Comparison of ENCODE assay signal across 2 cellular contexts in genomic region chr1:14742181-14742980, GRCh38.
TF ChIP-seq lines count a peak whose summit lies in the region.

No MANE protein-coding gene starts in this region.

TF ChIP-seq in A549, 52 proteins besides CTCF, POLR2A, EP300 and RAD21 (continued from another document):
- TF ChIP-seq CEBPB (IDR thresholded peaks at IDR 0.05): peak; percentile 91 to 97
- TF ChIP-seq HES2 (IDR thresholded peaks at IDR 0.05): peak; percentile 70
TF ChIP-seq in A549: peak in this region for 10.

TF ChIP-seq in HEK293, 187 proteins besides CTCF, POLR2A, EP300 and RAD21 (continued from another document and continues in another):
- TF ChIP-seq ZBTB44 (tag by site-specific recombination; IDR thresholded peaks at IDR 0.05) (no peak), ZNF138 (tag by site-specific recombination; IDR thresholded peaks at IDR 0.05; ENCODE audit: borderline replicate concordance) (no peak), ZNF223 (tag by site-specific recombination; IDR thresholded peaks at IDR 0.05) (no peak), ZNF521 (tag by site-specific recombination; IDR thresholded peaks at IDR 0.05) (no peak), ZNF184 (tag by site-specific recombination; IDR thresholded peaks at IDR 0.05) (peak; percentile 71; the same call in 1 of the 2 replicates), ZNF830 (tag by site-specific recombination; IDR thresholded peaks at IDR 0.05; ENCODE audit: low read depth) (no peak), ZBTB10 (tag by site-specific recombination; IDR thresholded peaks at IDR 0.05) (no peak), KLF8 (tag by site-specific recombination; IDR thresholded peaks at IDR 0.05) (no peak), ZNF645 (tag by site-specific recombination; IDR thresholded peaks at IDR 0.05) (no peak), ZNF747 (tag by site-specific recombination; IDR thresholded peaks at IDR 0.05) (no peak), ZNF501 (tag by site-specific recombination; IDR thresholded peaks at IDR 0.05) (no peak), ZNF175 (tag by site-specific recombination; IDR thresholded peaks at IDR 0.05) (no peak), ZFP3 (tag by site-specific recombination; IDR thresholded peaks at IDR 0.05; ENCODE audit: low read depth) (no peak), BCL11B (tag by site-specific recombination; IDR thresholded peaks at IDR 0.05; ENCODE audit: low read depth) (no peak), ZNF624 (tag by site-specific recombination; IDR thresholded peaks at IDR 0.05) (no peak), ZIC2 (tag by site-specific recombination; IDR thresholded peaks at IDR 0.05) (no peak), ZSCAN30 (tag by site-specific recombination; IDR thresholded peaks at IDR 0.05) (no peak), PRDM1 (tag by site-specific recombination; IDR thresholded peaks at IDR 0.05) (0 out of 2 replicates have a peak, but pooled peaks have one; percentile 4), ZNF530 (tag by site-specific recombination; IDR thresholded peaks at IDR 0.05; ENCODE audit: low read depth) (no peak), ZNF670 (tag by site-specific recombination; IDR thresholded peaks at IDR 0.05; ENCODE audit: low read depth) (no peak), REST (tag by site-specific recombination; IDR thresholded peaks at IDR 0.05) (no peak), ZNF202 (tag by site-specific recombination; IDR thresholded peaks at IDR 0.05; ENCODE audit: borderline replicate concordance) (no peak), ZXDB (tag by site-specific recombination; IDR thresholded peaks at IDR 0.05) (no peak), ZNF518A (tag by site-specific recombination; conservative IDR thresholded peaks at IDR 0.05; ENCODE audit: low read depth) (no peak), PRDM2 (tag by site-specific recombination; IDR thresholded peaks at IDR 0.05; ENCODE audit: borderline replicate concordance) (no peak), KLF9 (tag by site-specific recombination; IDR thresholded peaks at IDR 0.05; ENCODE audit: low read depth) (no peak), ZNF211 (tag by site-specific recombination; IDR thresholded peaks at IDR 0.05; ENCODE audit: low read depth) (no peak), SETDB1 (IDR thresholded peaks at IDR 0.05; ENCODE audit: insufficient read length, low read length) (no peak), ZNF701 (tag by site-specific recombination; IDR thresholded peaks at IDR 0.05) (no peak), ZNF404 (tag by site-specific recombination; IDR thresholded peaks at IDR 0.05) (no peak), ZNF529 (tag by site-specific recombination; IDR thresholded peaks at IDR 0.05; ENCODE audit: insufficient replicate concordance) (no peak), ZFP37 (tag by site-specific recombination; IDR thresholded peaks at IDR 0.05) (no peak), ZNF37A (tag by site-specific recombination; IDR thresholded peaks at IDR 0.05) (no peak), ZNF157 (tag by site-specific recombination; IDR thresholded peaks at IDR 0.05) (no peak), GLI4 (tag by site-specific recombination; IDR thresholded peaks at IDR 0.05) (no peak), ZNF335 (tag by site-specific recombination; conservative IDR thresholded peaks at IDR 0.05) (peak; percentile 89)
